Comparison of ENCODE assay signal across 22 cellular contexts in the genomic region with DNA sequence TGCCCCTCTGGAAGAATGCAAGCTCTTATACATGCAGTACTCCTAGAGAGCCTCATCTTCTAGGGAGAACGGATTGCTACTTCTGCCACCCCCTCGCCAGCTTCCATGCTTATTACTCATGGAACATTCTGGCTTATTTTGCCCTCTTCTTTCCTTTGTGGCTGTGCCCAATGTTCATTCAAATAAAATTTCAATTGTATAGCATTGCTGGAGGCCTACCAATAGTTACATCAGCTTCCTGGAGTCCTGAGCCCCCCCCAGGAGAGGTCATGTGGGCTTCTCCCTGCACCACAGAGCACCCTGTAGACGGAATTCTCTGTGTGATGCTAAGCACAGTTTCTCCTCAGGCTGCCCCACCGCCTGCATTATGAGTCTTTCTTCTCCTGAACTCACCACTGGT.
DNase-seq lines count a peak whose midpoint lies in the region; ATAC-seq and TF ChIP-seq lines count a peak whose summit lies in the region.
"Had no signal": no experiment of that assay in that cellular context is flagged by ENCODE, and none has a peak within 500 bp of the region (broad histone marks: within the 10 kb centered on the region; RNA-seq: fewer than 3 reads in every experiment).

No MANE protein-coding gene starts in this region.

- peak overlapping the region; percentile 49 for H3K27ac Mint-ChIP-seq in chondrocyte (ENCODE audit: unreplicated experiment)
- H3K27ac Mint-ChIP-seq in GM23338 = no peak overlapping the region; the same call in 1 of the 2 replicates
- H3K27ac Mint-ChIP-seq: activated naive CD8-positive, alpha-beta T cell treated with anti-CD3 and anti-CD28 coated beads for 36 hours; activated T-helper 1 cell treated with anti-CD3 and anti-CD28 coated beads, Interleukin-12 subunit alpha, Interleukin-12 subunit beta, Interleukin-2, Interleukin-4 antibody, amounts not matched to agents 30 ng/mL and 10 ng/mL and 1 ng/mL, durations not matched to agents 14 hours and 24 hours and 36 hours; stimulated activated naive CD8-positive, alpha-beta T cell treated with anti-CD3 and anti-CD28 coated beads, Interleukin-15, Interleukin-2, amounts not matched to agents 100 ng/mL and 50 ng/mL, for 24 hours had no signal

- H3K79me2 ChIP-seq in SK-N-SH (ENCODE audit: insufficient read depth) = no peaks in the 10 kb centered on the region
- no peaks in the 10 kb centered on the region for H3K79me2 ChIP-seq in GM23338 (replicated peaks; ENCODE audit: insufficient read depth)

- H4K20me1 ChIP-seq in SK-N-SH (ENCODE audit: insufficient read depth) (no peaks in the 10 kb centered on the region), GM23338 (replicated peaks; ENCODE audit: insufficient read depth) (no peaks in the 10 kb centered on the region)

- H3K4me1 ChIP-seq in SK-N-SH (ENCODE audit: control insufficient read depth in 1 of 2, insufficient read depth in 2 of 2, low read depth in 1 of 2, low read length in 1 of 2) (peaks cover 10 to 19% of the 10 kb centered on the region in 2 experiments; a peak in 3 of 4 replicates), GM23338 (ENCODE audit: insufficient read depth) (no peaks in the 10 kb centered on the region)

- no peak for DNase-seq in SK-N-SH
- DNase-seq in chondrocyte (ENCODE audit: low spot score) = no peak
- DNase-seq in lung microvascular endothelial cell (ENCODE audit: low read depth in 2 of 2) = peak; percentile 65 to 89
- DNase-seq in NCI-H82 treated with DMSO at 0.1 percent for 48 hours (lab: John Stamatoyannopoulos, UW; ENCODE audit: unreplicated experiment) = no peak
- DNase-seq in NCI-H1048 (lab: John Stamatoyannopoulos, UW) = no peak
- no peak for DNase-seq in amygdala (lab: John Stamatoyannopoulos, UW)
- DNase-seq in GM23338 (ENCODE audit: low spot score) = no peak
- DNase-seq: 8988T; activated naive CD8-positive, alpha-beta T cell treated with anti-CD3 and anti-CD28 coated beads for 36 hours; DMS 273 treated with DMSO at 0.1 percent for 48 hours; erythroblast; head of caudate nucleus; NCI-H1694; nucleus accumbens; right lobe of liver; stimulated activated CD4-positive, alpha-beta T cell treated with anti-CD3 and anti-CD28 coated beads, Interleukin-2, amount 100 ng/mL, for 24 hours had no signal

- H3K4me3 ChIP-seq in SK-N-SH (ENCODE audit: low read depth in 2 of 2, low read length in 1 of 2) (no peak overlapping the region), GM23338 (no peak overlapping the region)
- H3K4me3 ChIP-seq: GM12878, right lobe of liver, tibial nerve had no signal

- H3K27me3 Mint-ChIP-seq in chondrocyte (ENCODE audit: low read depth) (no peaks in the 10 kb centered on the region), GM23338 (ENCODE audit: insufficient read depth, low read depth, poor library complexity) (peaks cover 3% of the 10 kb centered on the region)

- H3K27me3 ChIP-seq in SK-N-SH (ENCODE audit: insufficient read depth) = no peaks in the 10 kb centered on the region
- H3K27me3 ChIP-seq in GM23338 (ENCODE audit: insufficient read depth) = no peaks in the 10 kb centered on the region
- H3K27me3 ChIP-seq: right lobe of liver, tibial nerve had no signal

- CTCF ChIA-PET in SK-N-SH (lab: Yijun Ruan, JAX) = interaction anchor here (1.3 kb wide), 1 partner anchor 111 kb away, joined by 3 read pairs; no protein-coding TSS in a partner anchor

- POLR2A ChIA-PET in SK-N-SH (lab: Yijun Ruan, JAX) = no interaction called here

- TF ChIP-seq EP300 in SK-N-SH (IDR thresholded peaks at IDR 0.05; ENCODE audit: borderline replicate concordance in 1 of 2, low read depth in 1 of 2, low read length in 1 of 2) = peak in 1 of 2 experiments; percentile 80; a peak in 2 of 4 replicates

- no peak overlapping the region for H3K9ac ChIP-seq in SK-N-SH

- H3K36me3 ChIP-seq in SK-N-SH (replicated peaks in 1 of 2; ENCODE audit: control insufficient read depth in 1 of 2, insufficient read depth in 2 of 2, low read length in 1 of 2) (no peaks in the 10 kb centered on the region), GM23338 (ENCODE audit: insufficient read depth) (no peaks in the 10 kb centered on the region)
- H3K36me3 ChIP-seq: right lobe of liver, tibial nerve had no signal

- H2AFZ ChIP-seq in SK-N-SH (ENCODE audit: low read depth) (no peak overlapping the region), GM23338 (no peak overlapping the region)

- H3K36me3 Mint-ChIP-seq in chondrocyte (ENCODE audit: low read depth) (no peaks in the 10 kb centered on the region), GM23338 (ENCODE audit: low read depth) (no peaks in the 10 kb centered on the region)
- H3K36me3 Mint-ChIP-seq: activated naive CD8-positive, alpha-beta T cell treated with anti-CD3 and anti-CD28 coated beads for 36 hours had no signal

- H3K9me3 ChIP-seq in SK-N-SH = no peaks in the 10 kb centered on the region
- H3K9me3 ChIP-seq: right lobe of liver, tibial nerve had no signal

- TF ChIP-seq RAD21 in SK-N-SH (IDR thresholded peaks at IDR 0.05; ENCODE audit: low read length) = no peak

- H3F3A ChIP-seq in SK-N-SH (replicated peaks; ENCODE audit: insufficient read depth) (no peaks in the 10 kb centered on the region), GM23338 (replicated peaks; ENCODE audit: low read depth) (no peaks in the 10 kb centered on the region)

- ATAC-seq in SK-N-SH treated with all-trans-retinoic acid at 6 μM for 48 hours (no peak; the same call in 2 of the 3 replicates), GM23338 (no peak)
- ATAC-seq: GM12878, right lobe of liver had no signal

- no peak overlapping the region for H3K4me3 Mint-ChIP-seq in chondrocyte (ENCODE audit: unreplicated experiment)
- H3K4me3 Mint-ChIP-seq in GM23338 = no peak overlapping the region
- H3K4me3 Mint-ChIP-seq: activated naive CD8-positive, alpha-beta T cell treated with anti-CD3 and anti-CD28 coated beads for 36 hours; activated T-helper 1 cell treated with anti-CD3 and anti-CD28 coated beads, Interleukin-12 subunit alpha, Interleukin-12 subunit beta, Interleukin-2, Interleukin-4 antibody, amounts not matched to agents 30 ng/mL and 10 ng/mL and 1 ng/mL, durations not matched to agents 14 hours and 24 hours and 36 hours; stimulated activated naive CD8-positive, alpha-beta T cell treated with anti-CD3 and anti-CD28 coated beads, Interleukin-15, Interleukin-2, amounts not matched to agents 100 ng/mL and 50 ng/mL, for 24 hours had no signal

- H3K27ac ChIP-seq in SK-N-SH (ENCODE audit: low read depth in 2 of 2, low read length in 1 of 2) = peak overlapping the region; percentile 15 to 92; a peak in 3 of 4 replicates
- no peak overlapping the region for H3K27ac ChIP-seq in GM23338 (ENCODE audit: low read depth)
- H3K27ac ChIP-seq: C4-2B, right lobe of liver had no signal

- 67% methylated on average over 4 of the region's 4 CpGs for WGBS in SK-N-SH (ENCODE audit: low lambda C conversion rate)

- TF ChIP-seq CTCF in SK-N-SH (IDR thresholded peaks at IDR 0.05) (no peak), chondrocyte (IDR thresholded peaks at IDR 0.05) (no peak), GM23338 (conservative IDR thresholded peaks at IDR 0.05; ENCODE audit: low read depth in 2 of 2) (no peak)

- no peaks in the 10 kb centered on the region for H3K9me2 ChIP-seq in SK-N-SH
- H3K9me2 ChIP-seq in GM23338 (ENCODE audit: insufficient read depth) = no peaks in the 10 kb centered on the region

- H3K4me1 Mint-ChIP-seq in chondrocyte (ENCODE audit: low read depth) (peaks cover 36% of the 10 kb centered on the region), GM23338 (peaks cover 6% of the 10 kb centered on the region; the same call in 1 of the 3 replicates)
- H3K4me1 Mint-ChIP-seq: activated naive CD8-positive, alpha-beta T cell treated with anti-CD3 and anti-CD28 coated beads for 36 hours had no signal

- H3K9me3 Mint-ChIP-seq in chondrocyte (ENCODE audit: low read depth) (no peaks in the 10 kb centered on the region), GM23338 (no peaks in the 10 kb centered on the region)
- H3K9me3 Mint-ChIP-seq: activated naive CD8-positive, alpha-beta T cell treated with anti-CD3 and anti-CD28 coated beads for 36 hours; activated T-helper 1 cell treated with anti-CD3 and anti-CD28 coated beads, Interleukin-12 subunit alpha, Interleukin-12 subunit beta, Interleukin-2, Interleukin-4 antibody, amounts not matched to agents 30 ng/mL and 10 ng/mL and 1 ng/mL, durations not matched to agents 14 hours and 24 hours and 36 hours; stimulated activated naive CD8-positive, alpha-beta T cell treated with anti-CD3 and anti-CD28 coated beads, Interleukin-15, Interleukin-2, amounts not matched to agents 100 ng/mL and 50 ng/mL, for 24 hours had no signal

- no peak overlapping the region for H3K4me2 ChIP-seq in SK-N-SH
- no peak overlapping the region for H3K4me2 ChIP-seq in GM23338

TF ChIP-seq in SK-N-SH treated with all-trans-retinoic acid at 6 μM for 48 hours, 23 proteins besides CTCF, POLR2A, EP300 and RAD21 (continues in another document):
- TF ChIP-seq RARB (CRISPR knock-in tag; IDR thresholded peaks at IDR 0.05) = no peak
- TF ChIP-seq SNAI2 (CRISPR knock-in tag; IDR thresholded peaks at IDR 0.05) = no peak
- no peak for TF ChIP-seq ZC3H10 (CRISPR knock-in tag; IDR thresholded peaks at IDR 0.05)
- no peak for TF ChIP-seq ZNF70 (CRISPR knock-in tag; IDR thresholded peaks at IDR 0.05)

TF ChIP-seq in GM23338, 12 proteins besides CTCF, POLR2A, EP300 and RAD21 (continues in another document):
- no peak for TF ChIP-seq CREB1 (CRISPR knock-in tag; IDR thresholded peaks at IDR 0.05; ENCODE audit: low read depth)

Comparison
In these comparisons a context has a peak if more than half of its experiments do, and no peak if none do; other contexts are left out.
1. DNase-seq: peak in lung microvascular endothelial cell (2 of 2); none in SK-N-SH (single experiment), chondrocyte (single experiment), NCI-H82 treated with DMSO at 0.1 percent for 48 hours (single experiment), NCI-H1048 (single experiment), amygdala (0 of 56) and GM23338 (single experiment).